Comparison of ENCODE assay signal across 10 cellular contexts in the genomic region with DNA sequence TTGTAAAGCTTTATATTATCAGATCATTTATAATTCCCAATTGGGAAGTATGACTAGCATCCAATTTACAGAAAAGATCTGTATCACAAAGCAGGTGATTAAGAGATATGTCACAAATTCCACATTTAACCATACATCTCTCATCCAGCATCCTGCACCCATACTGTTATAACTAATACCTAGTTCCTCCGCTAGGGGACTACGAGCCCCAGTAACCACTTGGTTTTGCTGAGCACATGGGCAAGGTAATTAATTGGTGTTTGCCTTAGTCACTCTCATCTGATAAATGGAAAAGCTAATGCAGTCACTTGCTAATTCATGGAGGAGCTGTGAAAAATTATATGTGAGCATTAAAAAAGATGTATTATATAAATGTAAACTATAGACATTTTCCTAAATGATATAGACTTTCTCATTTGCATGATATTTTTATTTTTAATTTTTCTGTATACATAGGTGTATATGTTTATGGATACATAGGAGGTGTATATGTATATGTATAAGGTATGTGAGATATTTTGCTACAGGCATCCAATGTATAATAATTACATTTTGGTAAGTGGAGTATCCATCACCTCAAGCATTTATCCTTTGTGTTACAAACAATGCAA.
DNase-seq lines count a peak whose midpoint lies in the region; ATAC-seq and TF ChIP-seq lines count a peak whose summit lies in the region.
"Had no signal": no experiment of that assay in that cellular context is flagged by ENCODE, and none has a peak within 500 bp of the region (broad histone marks: within the 10 kb centered on the region; RNA-seq: fewer than 3 reads in every experiment).

No MANE protein-coding gene starts in this region.

- no peak for ATAC-seq in HCT116
- no peak for ATAC-seq in PC-3

- H3K36me3 ChIP-seq in HCT116 (ENCODE audit: control insufficient read depth in 1 of 2, insufficient read depth in 2 of 2, low read length in 2 of 2) (no peaks in the 10 kb centered on the region), PC-3 (ENCODE audit: low read depth, low read length) (no peaks in the 10 kb centered on the region)
- H3K36me3 ChIP-seq: Peyer's patch had no signal

- H3F3A ChIP-seq in PC-3 (ENCODE audit: low read length, unreplicated experiment): no peaks in the 10 kb centered on the region

- RAD21 ChIA-PET in HCT116 (lab: Charles Lee; ENCODE audit: low non-redundant PET in 1 of 2, low total read pairs in 2 of 2, uncharacterized antibody in 2 of 2, unreplicated experiment in 2 of 2): no interaction called here

- H3K9ac ChIP-seq in HCT116 (ENCODE audit: low read length) (no peak overlapping the region), PC-3 (ENCODE audit: low read length) (no peak overlapping the region)

- CTCF ChIA-PET in HCT116 (lab: Charles Lee) (no interaction called here), PC-3 (lab: Charles Lee) (no interaction called here)

- no peaks in the 10 kb centered on the region for H3K79me2 ChIP-seq in HCT116 (ENCODE audit: insufficient read depth, low read length)
- no peaks in the 10 kb centered on the region for H3K79me2 ChIP-seq in PC-3 (ENCODE audit: low read length)

- TF ChIP-seq RAD21 in HCT116 (IDR thresholded peaks at IDR 0.05; ENCODE audit: low read depth): no peak

- H2AFZ ChIP-seq in HCT116 (ENCODE audit: low read depth, low read length, poor library complexity, severe bottlenecking): no peak overlapping the region
- H2AFZ ChIP-seq in PC-3 (ENCODE audit: low read length): no peak overlapping the region

- H3K4me2 ChIP-seq in HCT116 (ENCODE audit: low read length) (no peak overlapping the region), PC-3 (ENCODE audit: low read length) (no peak overlapping the region)

- H4K20me1 ChIP-seq in HCT116 (ENCODE audit: insufficient read depth) (no peaks in the 10 kb centered on the region), PC-3 (ENCODE audit: low read length) (no peaks in the 10 kb centered on the region)

- peak; percentile 2 for DNase-seq in ELF-1 (ENCODE audit: low read depth, low spot score)
- DNase-seq in HCT116 (ENCODE audit: low read depth, low spot score): no peak
- DNase-seq in PC-3: peak; percentile 38
- DNase-seq in iPS-NIHi11 (ENCODE audit: low spot score): peak; percentile 19
- DNase-seq in NCI-H2107 treated with DMSO at 0.1 percent for 48 hours (lab: John Stamatoyannopoulos, UW; ENCODE audit: unreplicated experiment): no peak
- DNase-seq in caudate nucleus (lab: John Stamatoyannopoulos, UW): no peak
- DNase-seq in mucosa of gallbladder (ENCODE audit: low spot score): no peak
- DNase-seq in NCI-H345 (lab: John Stamatoyannopoulos, UW): no peak
- DNase-seq: dorsolateral prefrontal cortex, Peyer's patch had no signal

- BruUV-seq in HCT116 (replicated peaks; lab: Mats Ljungman, UMichigan) (no TSS peak), PC-3 (replicated peaks; lab: Mats Ljungman, UMichigan) (no TSS peak)

- H3K27ac ChIP-seq in HCT116 (ENCODE audit: low read depth, low read length) (no peak overlapping the region), PC-3 (ENCODE audit: low read length) (no peak overlapping the region), caudate nucleus (ENCODE audit: low read depth, low read length) (no peak overlapping the region)
- H3K27ac ChIP-seq: dorsolateral prefrontal cortex, Peyer's patch had no signal

- H3K4me1 ChIP-seq in HCT116 (ENCODE audit: control insufficient read depth in 1 of 2, insufficient read depth in 2 of 2, low read length in 2 of 2) (no peaks in the 10 kb centered on the region), PC-3 (ENCODE audit: insufficient read depth, low read length) (no peaks in the 10 kb centered on the region)
- H3K4me1 ChIP-seq: Peyer's patch had no signal

- H3K27me3 ChIP-seq in HCT116 (ENCODE audit: insufficient read depth, low read length) (no peaks in the 10 kb centered on the region), PC-3 (ENCODE audit: low read length) (no peaks in the 10 kb centered on the region)
- H3K27me3 ChIP-seq: dorsolateral prefrontal cortex, Peyer's patch had no signal

- intact Hi-C loops in HCT116 (cut with micrococcal nuclease): no loop called here
- intact Hi-C loops in PC-3 (cut with micrococcal nuclease): no loop called here

- H3K4me3 ChIP-seq in HCT116 (replicated peaks in 1 of 2; ENCODE audit: low read depth in 1 of 2, low read length in 2 of 2) (no peak overlapping the region), PC-3 (ENCODE audit: low read length) (no peak overlapping the region)
- H3K4me3 ChIP-seq: dorsolateral prefrontal cortex, Peyer's patch had no signal

- H3K9me2 ChIP-seq in HCT116 (ENCODE audit: insufficient read depth) (no peaks in the 10 kb centered on the region), PC-3 (replicated peaks; ENCODE audit: low read length) (no peaks in the 10 kb centered on the region)

- POLR2A ChIA-PET in HCT116 (lab: Charles Lee) (no interaction called here), PC-3 (lab: Charles Lee; ENCODE audit: unreplicated experiment) (no interaction called here)

- TF ChIP-seq CTCF in HCT116 (IDR thresholded peaks at IDR 0.05 in 2 of 3, conservative IDR thresholded peaks at IDR 0.05 in 1 of 3; ENCODE audit: borderline replicate concordance in 1 of 3, insufficient read depth in 1 of 3, low read depth in 2 of 3, low read length in 2 of 3) (peak in 2 of 3 experiments; percentile 23 to 37; a peak in 3 of 6 replicates), PC-3 (conservative IDR thresholded peaks at IDR 0.05; ENCODE audit: low read depth, low read length) (peak; percentile 51)

- H3K9me3 ChIP-seq in HCT116 (ENCODE audit: control insufficient read depth in 1 of 2, insufficient read depth in 1 of 2, low read depth in 1 of 2, low read length in 2 of 2) (peaks cover 0 to 29% of the 10 kb centered on the region in 2 experiments), PC-3 (ENCODE audit: low read length) (0 out of 2 replicates have a peak, but pooled peaks cover 4% of the 10 kb centered on the region)
- H3K9me3 ChIP-seq: Peyer's patch had no signal

- no peak for TF ChIP-seq POLR2A in HCT116 (IDR thresholded peaks at IDR 0.05; ENCODE audit: borderline replicate concordance, extremely low read depth, insufficient read depth, insufficient read length)

TF ChIP-seq in HCT116, 20 proteins besides CTCF, POLR2A, EP300 and RAD21:
- TF ChIP-seq SRF (IDR thresholded peaks at IDR 0.05; ENCODE audit: low read depth) (no peak), EGR1 (IDR thresholded peaks at IDR 0.05; ENCODE audit: low read depth) (no peak), YY1 (IDR thresholded peaks at IDR 0.05; ENCODE audit: extremely low read depth, insufficient replicate concordance, low read depth, low read length) (no peak), POLR2AphosphoS5 (IDR thresholded peaks at IDR 0.05; ENCODE audit: low read depth, low read length) (no peak), SP1 (IDR thresholded peaks at IDR 0.05; ENCODE audit: low read depth) (no peak), MAX (IDR thresholded peaks at IDR 0.05) (no peak), FOSL1 (IDR thresholded peaks at IDR 0.05; ENCODE audit: low read depth) (no peak), CBX3 (IDR thresholded peaks at IDR 0.05; ENCODE audit: low read depth) (no peak), ZBTB33 (IDR thresholded peaks at IDR 0.05; ENCODE audit: extremely low read depth, insufficient replicate concordance, low read length) (no peak), EZH2phosphoT487 (IDR thresholded peaks at IDR 0.05; ENCODE audit: borderline replicate concordance) (no peak), SIN3A (IDR thresholded peaks at IDR 0.05; ENCODE audit: low read depth) (no peak), CEBPB (IDR thresholded peaks at IDR 0.05; ENCODE audit: low read depth) (no peak), ELF1 (IDR thresholded peaks at IDR 0.05; ENCODE audit: borderline replicate concordance, low read depth) (no peak), TCF7L2 (IDR thresholded peaks at IDR 0.05; ENCODE audit: borderline replicate concordance, extremely low read depth, insufficient read depth, insufficient read length) (no peak), ZNF274 (IDR thresholded peaks at IDR 0.05; ENCODE audit: low read depth, low read length) (no peak), ZFX (IDR thresholded peaks at IDR 0.05) (no peak)
- TF ChIP-seq, protein P1, sequence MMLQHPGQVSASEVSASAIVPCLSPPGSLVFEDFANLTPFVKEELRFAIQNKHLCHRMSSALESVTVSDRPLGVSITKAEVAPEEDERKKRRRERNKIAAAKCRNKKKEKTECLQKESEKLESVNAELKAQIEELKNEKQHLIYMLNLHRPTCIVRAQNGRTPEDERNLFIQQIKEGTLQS (IDR thresholded peaks at IDR 0.05): no peak

Comparison
In these comparisons a context has a peak if more than half of its experiments do, and no peak if none do; other contexts are left out.
1. DNase-seq: peak in ELF-1 (single experiment), PC-3 (single experiment) and iPS-NIHi11 (single experiment); none in HCT116 (single experiment), NCI-H2107 treated with DMSO at 0.1 percent for 48 hours (single experiment), caudate nucleus (0 of 61), mucosa of gallbladder (single experiment) and NCI-H345 (single experiment).